13 cellular contexts compared by ENCODE assay signal in genomic region chr3:113245775-113246174, GRCh38. TPM values are rescaled to one million over a fixed set of nuclear protein-coding genes. Genes with fewer than 3 reads are reported as not detected.
DNase-seq lines count a peak whose midpoint lies in the region; ATAC-seq and TF ChIP-seq lines count a peak whose summit lies in the region.
"Had no signal": no experiment of that assay in that cellular context is flagged by ENCODE, and none has a peak within 500 bp of the region (broad histone marks: within the 10 kb centered on the region; RNA-seq: fewer than 3 reads in every experiment).

No MANE protein-coding gene starts in this region.

- H3K79me2 ChIP-seq in H9 (ENCODE audit: insufficient read depth, low read length) = no peaks in the 10 kb centered on the region

- H3K4me1 Mint-ChIP-seq in H9 = peaks cover 55 to 69% of the 10 kb centered on the region in 2 experiments

- no peak overlapping the region for H2BK15ac ChIP-seq in H9 (ENCODE audit: low read depth, low read length)

- H3K9ac ChIP-seq in H9 (ENCODE audit: extremely low read depth, insufficient read length, low read length) = no peak overlapping the region

- H3K23ac ChIP-seq in H9 (ENCODE audit: insufficient read length, low read depth, low read length) = no peak overlapping the region

- no CpG with 5 or more reads among the region's 5 CpGs for WGBS in H9 (ENCODE audit: extremely low coverage, insufficient read length, low lambda C conversion rate)

- peak overlapping the region in 2 of 3 experiments; percentile 50 to 74; a peak in 3 of 7 replicates for H3K27ac Mint-ChIP-seq in H9
- H3K27ac Mint-ChIP-seq: CD14-positive monocyte had no signal

- no peak overlapping the region for H3K4me2 ChIP-seq in H9 (ENCODE audit: insufficient read depth, insufficient read length, low read length)

- no peaks in the 10 kb centered on the region for H3K27me3 Mint-ChIP-seq in H9 (ENCODE audit: low read depth)

- no peak overlapping the region for H3K4me3 Mint-ChIP-seq in H9
- H3K4me3 Mint-ChIP-seq: CD14-positive monocyte had no signal

- TF ChIP-seq CTCF in H9 (conservative IDR thresholded peaks at IDR 0.05) (no peak), right atrium auricular region (IDR thresholded peaks at IDR 0.05) (no peak)

- H3K36me3 Mint-ChIP-seq in H9 (ENCODE audit: insufficient read depth in 1 of 3, low read depth in 3 of 3) = peaks cover 0 to 12% (median 3%) of the 10 kb centered on the region in 3 experiments; a peak in 3 of 7 replicates
- H3K36me3 Mint-ChIP-seq: CD14-positive monocyte had no signal

- no peak overlapping the region for H4K91ac ChIP-seq in H9 (ENCODE audit: insufficient read length, low read depth, low read length)

- H3K27ac ChIP-seq in H9 (ENCODE audit: insufficient read length, low read depth, low read length) (no peak overlapping the region), right atrium auricular region (peak overlapping the region; percentile 52 to 66), skin epidermis (peak overlapping the region in 15 of 21 experiments; percentile 5 to 90 (median 48))

- no peak overlapping the region for H3K4me3 ChIP-seq in right atrium auricular region
- no peak overlapping the region for H3K4me3 ChIP-seq in skin epidermis
- H3K4me3 ChIP-seq: dorsolateral prefrontal cortex had no signal

- H3K79me1 ChIP-seq in H9 (ENCODE audit: insufficient read depth, low read depth, low read length, poor library complexity, severe bottlenecking) = no peaks in the 10 kb centered on the region

- H3K9me3 ChIP-seq in H9 (ENCODE audit: control insufficient read depth, low read depth, low read length) (no peaks in the 10 kb centered on the region), right atrium auricular region (no peaks in the 10 kb centered on the region)

- no peaks in the 10 kb centered on the region for H3K23me2 ChIP-seq in H9 (ENCODE audit: insufficient read length, low read depth, low read length, poor library complexity, severe bottlenecking)

- no peak overlapping the region for H2BK20ac ChIP-seq in H9 (ENCODE audit: low read depth, low read length, poor library complexity, severe bottlenecking)

- no peak overlapping the region for H2BK120ac ChIP-seq in H9 (ENCODE audit: low read depth, low read length, poor library complexity, severe bottlenecking)

- no peak overlapping the region for H2BK5ac ChIP-seq in H9 (ENCODE audit: insufficient read length, low read length)

- H3K36me3 ChIP-seq in right atrium auricular region = no peaks in the 10 kb centered on the region

- no peaks in the 10 kb centered on the region for H3K9me3 Mint-ChIP-seq in H9

- H3K4me1 ChIP-seq in H9 (ENCODE audit: insufficient read depth, low read length) (peaks cover 12% of the 10 kb centered on the region; the same call in 1 of the 2 replicates), right atrium auricular region (peaks cover 0 to 34% of the 10 kb centered on the region in 2 donors)

- H3K4ac ChIP-seq in H9 (ENCODE audit: low read depth, low read length) = no peak overlapping the region

- H2AK5ac ChIP-seq in H9 (ENCODE audit: insufficient read length, low read length) = no peak overlapping the region

- H4K8ac ChIP-seq in H9 (replicated peaks; ENCODE audit: insufficient read length, low read depth, low read length) = no peak overlapping the region

- H3T11ph ChIP-seq in H9 (ENCODE audit: low read length) = no peak overlapping the region

- no peak overlapping the region for H3K56ac ChIP-seq in H9 (ENCODE audit: insufficient read length, low read depth, low read length)

- no peaks in the 10 kb centered on the region for H4K20me1 ChIP-seq in H9 (ENCODE audit: control insufficient read depth, insufficient read depth, insufficient read length)

- DNase-seq in H9 (no peak), brain pericyte (ENCODE audit: low read depth, low spot score) (peak; percentile 53), right atrium auricular region (ENCODE audit: low spot score) (peak; percentile 77), NCI-H69 (lab: John Stamatoyannopoulos, UW) (no peak), iPS-NIHi11 (ENCODE audit: low spot score) (no peak), activated T-cell treated with anti-CD3 and anti-CD28 coated beads for 4 hours (no peak)
- DNase-seq: activated CD4-positive, alpha-beta T cell treated with anti-CD3 and anti-CD28 coated beads for 48 hours; dorsolateral prefrontal cortex; NCI-H510A treated with DMSO at 0.1 percent for 48 hours; stimulated activated CD4-positive, alpha-beta T cell treated with anti-CD3 and anti-CD28 coated beads, Interleukin-4, amount 100 ng/mL, for 24 hours had no signal

- no peak overlapping the region for H3K14ac ChIP-seq in H9 (ENCODE audit: insufficient read depth, low read length)

- no peak overlapping the region for H3K18ac ChIP-seq in H9 (ENCODE audit: insufficient read length, low read depth, low read length)

- no peak overlapping the region for H2AFZ ChIP-seq in H9 (ENCODE audit: low read length)

- H4K5ac ChIP-seq in H9 (ENCODE audit: insufficient read length, low read depth, low read length) = no peak overlapping the region

- no peak for ATAC-seq in GM19324 (IDR thresholded peaks at IDR 0.05; ENCODE audit: low FRiP score, unreplicated experiment)

- H2BK12ac ChIP-seq in H9 (ENCODE audit: insufficient read length, low read depth, low read length) = no peak overlapping the region

- H3K27me3 ChIP-seq in H9 (ENCODE audit: insufficient read depth, low read length) = no peaks in the 10 kb centered on the region
- H3K27me3 ChIP-seq in right atrium auricular region = no peaks in the 10 kb centered on the region
- H3K27me3 ChIP-seq: dorsolateral prefrontal cortex had no signal

RNA-seq across cellular contexts. Expression of gene BOC, which starts 34.4 kb away (rescaled TPM):
- 3.5 and 4.0 TPM in 2 replicates for total RNA-seq in H9 (2021)
- total RNA-seq in right atrium auricular region = 10 to 100 TPM; 10.6 to 15.4 TPM

Comparison
In these comparisons a context has a peak if more than half of its experiments do, and no peak if none do; other contexts are left out.
1. DNase-seq: peak in brain pericyte (single experiment) and right atrium auricular region (single experiment); none in H9 (single experiment), NCI-H69 (single experiment), iPS-NIHi11 (single experiment) and activated T-cell treated with anti-CD3 and anti-CD28 coated beads for 4 hours (single experiment).